Comparison of ENCODE assay signal across 8 cellular contexts in the genomic region with DNA sequence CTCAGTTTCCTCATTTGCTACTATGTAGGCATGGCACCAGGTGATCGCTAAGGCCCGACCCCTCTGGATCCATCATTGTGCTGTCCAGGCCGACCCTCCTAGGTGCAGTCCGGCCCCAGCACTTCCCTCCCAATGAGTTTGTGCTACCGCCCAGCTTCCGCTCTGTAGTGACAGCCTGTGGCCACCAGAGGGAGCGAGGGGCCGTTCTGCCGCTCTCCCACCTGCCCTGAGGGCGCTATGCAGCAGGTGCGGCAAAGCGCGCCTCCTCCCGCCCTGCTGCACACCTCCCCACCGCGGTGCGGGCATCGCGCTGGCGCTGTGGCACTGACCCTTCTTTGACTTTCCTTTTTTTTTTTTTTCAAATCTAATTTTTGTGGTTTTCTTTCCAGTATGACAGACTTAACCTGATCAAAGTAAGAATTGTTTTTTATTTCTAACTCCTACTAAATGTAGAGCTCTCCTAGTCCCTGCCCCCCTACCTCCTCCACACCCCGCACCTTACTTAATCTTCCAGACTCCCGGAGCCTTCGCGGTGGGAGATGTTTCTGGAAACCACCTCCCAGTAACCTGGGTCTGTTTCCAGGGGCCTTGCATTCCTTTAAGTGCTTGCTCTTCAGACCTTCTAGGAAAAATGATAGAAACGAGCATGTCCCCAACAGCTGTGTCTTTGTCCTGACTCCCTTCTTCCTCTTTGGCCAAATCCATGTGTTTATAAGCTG.
A peak's percentile ranks its signal among the peaks of the same experiment; 100 is the strongest.
DNase-seq lines count a peak whose midpoint lies in the region; ATAC-seq and TF ChIP-seq lines count a peak whose summit lies in the region.

No MANE protein-coding gene starts in this region.

- no peaks in the 10 kb centered on the region for H4K20me1 ChIP-seq in smooth muscle cell (ENCODE audit: low read depth)

- peak; percentile 88 for ATAC-seq in GM21529 (IDR thresholded peaks at IDR 0.05; ENCODE audit: unreplicated experiment)
- ATAC-seq in SK-N-SH treated with all-trans-retinoic acid at 6 μM for 48 hours = peak; percentile 86
- ATAC-seq in activated naive CD4-positive, alpha-beta T cell treated with anti-CD3 and anti-CD28 coated beads, Interleukin-2, amount 50 U/mL, for 72 hours = peak; percentile 84 to 85
- ATAC-seq in right cardiac atrium = peak; percentile 58 to 66

- no peaks in the 10 kb centered on the region for H3K36me3 ChIP-seq in smooth muscle cell (ENCODE audit: low read depth)

- H3K27ac Mint-ChIP-seq in activated naive CD4-positive, alpha-beta T cell treated with anti-CD3 and anti-CD28 coated beads, Interleukin-2, amount 50 U/mL, for 72 hours = no peak overlapping the region

- H3K27ac ChIP-seq in right cardiac atrium (ENCODE audit: low read length) (no peak overlapping the region), smooth muscle cell (ENCODE audit: low read depth) (no peak overlapping the region)

- no peak overlapping the region for H3K9ac ChIP-seq in smooth muscle cell (ENCODE audit: low read depth)

- intact Hi-C loops in right cardiac atrium (cut with DNase I) = loop anchor here (5.0 to 10.0 kb wide), 2 partner anchors 124 to 127 kb away; no protein-coding TSS in a partner anchor

- H3K4me2 ChIP-seq in smooth muscle cell = no peak overlapping the region

- peak; percentile 92 for TF ChIP-seq CTCF in smooth muscle cell (IDR thresholded peaks at IDR 0.05; ENCODE audit: borderline replicate concordance, insufficient read depth, poor library complexity, severe bottlenecking)

- H3K4me3 ChIP-seq in right cardiac atrium (ENCODE audit: low read length) (no peak overlapping the region), smooth muscle cell (no peak overlapping the region)

- no peaks in the 10 kb centered on the region for H3K27me3 ChIP-seq in right cardiac atrium (ENCODE audit: control insufficient read depth, insufficient read depth)
- peaks cover 10% of the 10 kb centered on the region for H3K27me3 ChIP-seq in smooth muscle cell (ENCODE audit: low read depth)

- TF ChIP-seq RAD21 in Ishikawa (IDR thresholded peaks at IDR 0.05; ENCODE audit: low read depth) = peak; percentile 64

- H3K36me3 Mint-ChIP-seq in activated naive CD4-positive, alpha-beta T cell treated with anti-CD3 and anti-CD28 coated beads, Interleukin-2, amount 50 U/mL, for 72 hours = no peaks in the 10 kb centered on the region

- H3K79me2 ChIP-seq in smooth muscle cell (ENCODE audit: low read depth) = no peaks in the 10 kb centered on the region

- H2AFZ ChIP-seq in smooth muscle cell (ENCODE audit: low read depth) = no peak overlapping the region

- H3F3A ChIP-seq in smooth muscle cell (ENCODE audit: low read depth) = no peaks in the 10 kb centered on the region

- no peaks in the 10 kb centered on the region for H3K9me3 Mint-ChIP-seq in activated naive CD4-positive, alpha-beta T cell treated with anti-CD3 and anti-CD28 coated beads, Interleukin-2, amount 50 U/mL, for 72 hours

- DNase-seq in DMS79 (lab: John Stamatoyannopoulos, UW) = peak; percentile 59
- DNase-seq in activated naive CD4-positive, alpha-beta T cell treated with anti-CD3 and anti-CD28 coated beads, Interleukin-2, amount 50 U/mL, for 72 hours (ENCODE audit: low spot score in 2 of 2) = peak in 1 of 2 donors; percentile 76
- peak; percentile 41 to 78 (median 77) for DNase-seq in right cardiac atrium
- no peak for DNase-seq in smooth muscle cell (lab: John Stamatoyannopoulos, UW; ENCODE audit: unreplicated experiment)
- no peak for DNase-seq in mesenteric fat pad (ENCODE audit: low spot score)

- H3K4me1 ChIP-seq in right cardiac atrium (ENCODE audit: control insufficient read depth, insufficient read depth, low read length) (no peaks in the 10 kb centered on the region), smooth muscle cell (ENCODE audit: low read depth) (peaks cover 6% of the 10 kb centered on the region)

- H3K9me3 ChIP-seq in right cardiac atrium (ENCODE audit: control insufficient read depth, low read length) (no peaks in the 10 kb centered on the region), smooth muscle cell (replicated peaks; ENCODE audit: low read depth) (no peaks in the 10 kb centered on the region)

- WGBS in right cardiac atrium = 13% methylated on average over 25 of the region's 25 CpGs
- WGBS in smooth muscle cell (ENCODE audit: low lambda C conversion rate) = 12% methylated on average over 25 of the region's 25 CpGs

- TF ChIP-seq EP300 in Ishikawa (IDR thresholded peaks at IDR 0.05; ENCODE audit: borderline replicate concordance) = no peak

TF ChIP-seq in Ishikawa, 13 proteins besides CTCF, POLR2A, EP300 and RAD21 (continues in another document):
- TF ChIP-seq ZBTB7A (IDR thresholded peaks at IDR 0.05; ENCODE audit: low read depth) (0 out of 2 replicates have a peak, but pooled peaks have one; percentile 57), TAF1 (IDR thresholded peaks at IDR 0.05; ENCODE audit: low read depth) (no peak), CEBPB (IDR thresholded peaks at IDR 0.05) (no peak), FOXM1 (IDR thresholded peaks at IDR 0.05; ENCODE audit: borderline replicate concordance, low read depth) (no peak), YY1 (IDR thresholded peaks at IDR 0.05; ENCODE audit: low read depth) (no peak), USF1 (IDR thresholded peaks at IDR 0.05) (no peak)
- TF ChIP-seq, protein P1, sequence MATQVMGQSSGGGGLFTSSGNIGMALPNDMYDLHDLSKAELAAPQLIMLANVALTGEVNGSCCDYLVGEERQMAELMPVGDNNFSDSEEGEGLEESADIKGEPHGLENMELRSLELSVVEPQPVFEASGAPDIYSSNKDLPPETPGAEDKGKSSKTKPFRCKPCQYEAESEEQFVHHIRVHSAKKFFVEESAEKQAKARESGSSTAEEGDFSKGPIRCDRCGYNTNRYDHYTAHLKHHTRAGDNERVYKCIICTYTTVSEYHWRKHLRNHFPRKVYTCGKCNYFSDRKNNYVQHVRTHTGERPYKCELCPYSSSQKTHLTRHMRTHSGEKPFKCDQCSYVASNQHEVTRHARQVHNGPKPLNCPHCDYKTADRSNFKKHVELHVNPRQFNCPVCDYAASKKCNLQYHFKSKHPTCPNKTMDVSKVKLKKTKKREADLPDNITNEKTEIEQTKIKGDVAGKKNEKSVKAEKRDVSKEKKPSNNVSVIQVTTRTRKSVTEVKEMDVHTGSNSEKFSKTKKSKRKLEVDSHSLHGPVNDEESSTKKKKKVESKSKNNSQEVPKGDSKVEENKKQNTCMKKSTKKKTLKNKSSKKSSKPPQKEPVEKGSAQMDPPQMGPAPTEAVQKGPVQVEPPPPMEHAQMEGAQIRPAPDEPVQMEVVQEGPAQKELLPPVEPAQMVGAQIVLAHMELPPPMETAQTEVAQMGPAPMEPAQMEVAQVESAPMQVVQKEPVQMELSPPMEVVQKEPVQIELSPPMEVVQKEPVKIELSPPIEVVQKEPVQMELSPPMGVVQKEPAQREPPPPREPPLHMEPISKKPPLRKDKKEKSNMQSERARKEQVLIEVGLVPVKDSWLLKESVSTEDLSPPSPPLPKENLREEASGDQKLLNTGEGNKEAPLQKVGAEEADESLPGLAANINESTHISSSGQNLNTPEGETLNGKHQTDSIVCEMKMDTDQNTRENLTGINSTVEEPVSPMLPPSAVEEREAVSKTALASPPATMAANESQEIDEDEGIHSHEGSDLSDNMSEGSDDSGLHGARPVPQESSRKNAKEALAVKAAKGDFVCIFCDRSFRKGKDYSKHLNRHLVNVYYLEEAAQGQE (IDR thresholded peaks at IDR 0.05; ENCODE audit: low read depth) = no peak

TF ChIP-seq in SK-N-SH treated with all-trans-retinoic acid at 6 μM for 48 hours, 23 proteins besides CTCF, POLR2A, EP300 and RAD21:
- 0 out of 2 replicates have a peak, but pooled peaks have one; percentile 58 for TF ChIP-seq SNAI2 (CRISPR knock-in tag; IDR thresholded peaks at IDR 0.05)
- TF ChIP-seq PPARA (CRISPR knock-in tag; IDR thresholded peaks at IDR 0.05; ENCODE audit: borderline replicate concordance) = no peak
TF ChIP-seq in SK-N-SH treated with all-trans-retinoic acid at 6 μM for 48 hours: peak in this region for 1.

Comparison
In these comparisons a context has a peak if more than half of its experiments do, and no peak if none do; other contexts are left out.
1. DNase-seq: peak in DMS79 (single experiment) and right cardiac atrium (3 of 3); none in smooth muscle cell (single experiment) and mesenteric fat pad (single experiment).
2. Peak in every context shown above with its lines, with median percentiles within 50 percentile points of each other: ATAC-seq.